Comparison of ENCODE assay signal across 8 cellular contexts in genomic region chr17:1648582-1649115, GRCh38. TPM values are rescaled to one million over a fixed set of nuclear protein-coding genes. Genes with fewer than 3 reads are reported as not detected.
DNase-seq lines count a peak whose midpoint lies in the region; ATAC-seq, FAIRE-seq and TF ChIP-seq lines count a peak whose summit lies in the region.

No MANE protein-coding gene starts in this region.

- no peak for FAIRE-seq in H1 (lab: Jason Lieb, UNC)

- TF ChIP-seq CTCF in AG10803 (conservative IDR thresholded peaks at IDR 0.05; ENCODE audit: low read length) (peak; percentile 68), H1 (IDR thresholded peaks at IDR 0.05; ENCODE audit: control extremely low read depth in 1 of 3, insufficient read depth in 1 of 3, low read depth in 1 of 3, low read length in 3 of 3) (peak; percentile 79 to 98 (median 92))

- peak overlapping the region; percentile 5; the same call in 1 of the 2 replicates for H2BK12ac ChIP-seq in H1 (ENCODE audit: low read depth, low read length)

- H3K14ac ChIP-seq in H1 (ENCODE audit: insufficient read length) = no peak overlapping the region

- H4K20me1 ChIP-seq in H1 (replicated peaks in 1 of 2; ENCODE audit: control insufficient read depth in 1 of 2, insufficient read depth in 2 of 2, low read length in 2 of 2) = peaks cover 12 to 23% of the 10 kb centered on the region in 2 experiments

- H2AK5ac ChIP-seq in H1 (ENCODE audit: low read depth, low read length) = no peak overlapping the region

- no peaks in the 10 kb centered on the region for H3K79me2 ChIP-seq in H1 (ENCODE audit: control insufficient read depth in 1 of 2, insufficient read depth in 2 of 2, low read length in 2 of 2)

- peak overlapping the region; percentile 62 for H4K5ac ChIP-seq in H1 (ENCODE audit: insufficient read length, low read depth, low read length)

- H3K18ac ChIP-seq in H1 (ENCODE audit: extremely low read depth, low read length) = peak overlapping the region; percentile 78

- peak overlapping the region; percentile 69 for H4K91ac ChIP-seq in H1 (replicated peaks; ENCODE audit: insufficient read length, low read length)

- H3K4me3 ChIP-seq in AG10803 (ENCODE audit: low read length) = peak overlapping the region; percentile 63
- peak overlapping the region; percentile 37 to 71 (median 47) for H3K4me3 ChIP-seq in H1 (ENCODE audit: extremely low read depth in 1 of 4, insufficient read depth in 2 of 4, low read depth in 3 of 4, low read length in 4 of 4)

- H2BK20ac ChIP-seq in H1 (ENCODE audit: low read length) = no peak overlapping the region

- H3K4me2 ChIP-seq in H1 (ENCODE audit: insufficient read depth in 1 of 2, low read depth in 2 of 2, low read length in 2 of 2) = peak overlapping the region; percentile 70 to 92

- TF ChIP-seq POLR2A in H1 (IDR thresholded peaks at IDR 0.05; ENCODE audit: control extremely low read depth in 1 of 2, low read depth in 2 of 2, low read length in 2 of 2) = no peak

- CTCF ChIA-PET in activated CD8-positive, alpha-beta memory T cell treated with anti-CD3 and anti-CD28 coated beads, Interleukin-2, amount 10 ng/mL, durations not matched to agents 7 days and 5 days (lab: Charles Lee) = interaction anchor here (0.9 to 3.8 kb wide), 31 partner anchors 9 to 388 kb away, joined by 3 to 25 read pairs (median 5); partner anchors contain the start of genes DPH1, INPP5K, PRPF8 and RTN4RL1
- CTCF ChIA-PET in H1 (lab: Charles Lee; ENCODE audit: partially characterized antibody) = interaction anchor here (0.8 to 3.0 kb wide), 24 partner anchors 8 to 1279 kb away, joined by 3 to 18 read pairs (median 6); no protein-coding TSS in a partner anchor

- TF ChIP-seq EP300 in H1 (IDR thresholded peaks at IDR 0.05; ENCODE audit: borderline replicate concordance in 1 of 2, low read depth in 2 of 2, low read length in 2 of 2) = no peak; a peak in 1 of 3 replicates

- peak overlapping the region; percentile 71; the same call in 1 of the 2 replicates for H2BK5ac ChIP-seq in H1 (ENCODE audit: low read depth, low read length)

- H3K23me2 ChIP-seq in H1 (ENCODE audit: low read depth, low read length) = peaks cover 8% of the 10 kb centered on the region; the same call in 1 of the 2 replicates

- no peak overlapping the region for H3K56ac ChIP-seq in H1 (replicated peaks; ENCODE audit: insufficient read length, low read depth, low read length)

- no peaks in the 10 kb centered on the region for H3K79me1 ChIP-seq in H1 (ENCODE audit: low read depth, low read length)

- H3K27me3 Mint-ChIP-seq in activated CD8-positive, alpha-beta memory T cell treated with anti-CD3 and anti-CD28 coated beads, Interleukin-2, amount 10 ng/mL, durations not matched to agents 7 days and 5 days = no peaks in the 10 kb centered on the region

- peak; percentile 45 to 67 for TF ChIP-seq RAD21 in H1 (IDR thresholded peaks at IDR 0.05 in 1 of 2, conservative IDR thresholded peaks at IDR 0.05 in 1 of 2; ENCODE audit: low read depth in 2 of 2, low read length in 2 of 2)

- H3K36me3 ChIP-seq in H1 (ENCODE audit: control insufficient read depth in 2 of 4, insufficient read depth in 4 of 4, low read length in 3 of 4) = peaks cover 23 to 31% (median 29%) of the 10 kb centered on the region in 4 experiments

- H3K4ac ChIP-seq in H1 (replicated peaks; ENCODE audit: insufficient read length, low read depth, low read length) = no peak overlapping the region

- peak overlapping the region; percentile 41; the same call in 1 of the 2 replicates for H4K8ac ChIP-seq in H1 (ENCODE audit: extremely low read depth, insufficient read depth, low read length)

- H3K23ac ChIP-seq in H1 (ENCODE audit: insufficient read length) = no peak overlapping the region

- no peaks in the 10 kb centered on the region for H3K9me3 ChIP-seq in H1 (ENCODE audit: insufficient read depth in 2 of 2, low read depth in 1 of 2, low read length in 1 of 2)

- POLR2A ChIA-PET in H1 (lab: Charles Lee; ENCODE audit: partially characterized antibody) = interaction anchor here (0.9 to 6.5 kb wide), 7 partner anchors 15 to 132 kb away, joined by 3 to 65 read pairs (median 6); partner anchors contain the start of genes INPP5K and SLC43A2

- H3K4me1 ChIP-seq in H1 (replicated peaks in 1 of 4; ENCODE audit: control insufficient read depth in 3 of 4, insufficient read depth in 4 of 4, low read length in 3 of 4) = peaks cover 0 to 37% (median 24%) of the 10 kb centered on the region in 4 experiments; a peak in 6 of 7 replicates

- peak overlapping the region; percentile 44 for H3K4me3 Mint-ChIP-seq in activated CD8-positive, alpha-beta memory T cell treated with anti-CD3 and anti-CD28 coated beads, Interleukin-2, amount 10 ng/mL, durations not matched to agents 7 days and 5 days

- H3K9me3 Mint-ChIP-seq in activated CD8-positive, alpha-beta memory T cell treated with anti-CD3 and anti-CD28 coated beads, Interleukin-2, amount 10 ng/mL, durations not matched to agents 7 days and 5 days (ENCODE audit: low read depth) = no peaks in the 10 kb centered on the region

- DNase-seq in AG10803 (ENCODE audit: low read depth) (peak; percentile 94), NCI-H82 (lab: John Stamatoyannopoulos, UW) (peak; percentile 97), H1 (ENCODE audit: low read depth in 1 of 2, low spot score in 2 of 2) (peak in 1 of 2 experiments; percentile 96), middle frontal gyrus (ENCODE audit: extremely low spot score, low spot score) (peak; percentile 93)
- peak; percentile 96 for DNase-seq in activated CD8-positive, alpha-beta memory T cell treated with anti-CD3 and anti-CD28 coated beads, Interleukin-2, amount 10 ng/mL, durations not matched to agents 7 days and 5 days
- peak; percentile 90 to 91 for DNase-seq in stimulated activated CD8-positive, alpha-beta memory T cell treated with anti-CD3 and anti-CD28 coated beads, Interleukin-15, amount 100 ng/mL, for 48 hours (ENCODE audit: low read depth in 2 of 2)

- H3K36me3 Mint-ChIP-seq in activated CD8-positive, alpha-beta memory T cell treated with anti-CD3 and anti-CD28 coated beads, Interleukin-2, amount 10 ng/mL, durations not matched to agents 7 days and 5 days = peaks cover 18% of the 10 kb centered on the region

- H3K27me3 ChIP-seq in H1 (replicated peaks in 1 of 4; ENCODE audit: control insufficient read depth in 3 of 4, extremely low read depth in 1 of 4, insufficient read depth in 3 of 4, low read length in 3 of 4) = peaks cover 0 to 16% (median 7%) of the 10 kb centered on the region in 4 experiments; a peak in 5 of 7 replicates

- peaks cover 23% of the 10 kb centered on the region for H3K4me1 Mint-ChIP-seq in activated CD8-positive, alpha-beta memory T cell treated with anti-CD3 and anti-CD28 coated beads, Interleukin-2, amount 10 ng/mL, durations not matched to agents 7 days and 5 days

- H2BK120ac ChIP-seq in H1 (replicated peaks; ENCODE audit: low read depth, low read length) = no peak overlapping the region

- 0 out of 7 replicates have a peak overlapping the region, but pooled peaks of 1 of the 4 experiments have one; percentile 8 for H3K9ac ChIP-seq in H1 (replicated peaks in 1 of 4; ENCODE audit: extremely low read depth in 1 of 4, low read depth in 3 of 4, low read length in 3 of 4)

- H3K27ac Mint-ChIP-seq in activated CD8-positive, alpha-beta memory T cell treated with anti-CD3 and anti-CD28 coated beads, Interleukin-2, amount 10 ng/mL, durations not matched to agents 7 days and 5 days = no peak overlapping the region

- H2AFZ ChIP-seq in H1 (ENCODE audit: low read length) = peak overlapping the region; percentile 64; the same call in 1 of the 2 replicates

- no peak overlapping the region for H3K27ac ChIP-seq in H1 (ENCODE audit: low read depth, low read length)

- H2BK15ac ChIP-seq in H1 (ENCODE audit: low read length) = no peak overlapping the region

- 2% methylated on average over 30 of the region's 48 CpGs; no CpG with 5 or more reads in 1 of the 2 experiments for WGBS in H1 (ENCODE audit: extremely low coverage in 1 of 2, insufficient coverage in 1 of 2, insufficient read length in 1 of 2, insufficient replicate concordance in 2 of 2, low coverage in 1 of 2, low lambda C conversion rate in 2 of 2, missing lambda C conversion rate in 1 of 2), 2 experiments

- ATAC-seq in GM18907 (IDR thresholded peaks at IDR 0.05; ENCODE audit: unreplicated experiment) (peak; percentile 43), HG03159 (IDR thresholded peaks at IDR 0.05; ENCODE audit: unreplicated experiment) (peak; percentile 51)
- ATAC-seq in activated CD8-positive, alpha-beta memory T cell treated with anti-CD3 and anti-CD28 coated beads, Interleukin-2, amount 10 ng/mL, durations not matched to agents 7 days and 5 days = peak; percentile 81

RNA-seq across cellular contexts. Expression of gene RILP, which starts 1.0 kb away (rescaled TPM):
- total RNA-seq in activated CD8-positive, alpha-beta memory T cell treated with anti-CD3 and anti-CD28 coated beads, Interleukin-2, amount 10 ng/mL, durations not matched to agents 7 days and 5 days = 1 to 10 TPM; 4.8 to 6.9 TPM
- total RNA-seq in H1 (2021; fragmentation: NEBNext Ultra II Directional; extraction: Animal tissue kit (Norgen Biotek cat#: 25700)) = 6.0 and 7.2 TPM in 2 replicates
- 6.8 and 10.3 TPM in 2 replicates for polyA plus RNA-seq in H1 (2011; rRNA removed)
- polyA plus RNA-seq in H1 (2011; cell fraction: cytosol; rRNA removed) = 8.8 TPM
- 8.7 TPM for polyA plus RNA-seq in H1 (2011; cell fraction: nucleus; rRNA removed)
- 5.5 to 9.1 TPM (median 7.5 TPM) in 4 replicates for polyA plus RNA-seq in H1 (2012, experiment 1 of 2)
- 5.8 TPM for polyA plus RNA-seq in H1 (2012, experiment 2 of 2)
- 13.2 TPM for polyA plus RNA-seq in H1 (2013, experiment 1 of 2)
- polyA plus RNA-seq in H1 (2013, experiment 2 of 2) = 13.9 TPM
- polyA minus RNA-seq in H1 (2011; rRNA and poly(A)+ RNA removed) = 2.0 and 3.0 TPM in 2 replicates
- polyA minus RNA-seq in H1 (2011; cell fraction: cytosol; rRNA and poly(A)+ RNA removed) = 3.5 TPM
- polyA minus RNA-seq in H1 (2011; cell fraction: nucleus; rRNA and poly(A)+ RNA removed) = 3.0 TPM

RNA-seq across cellular contexts. Expression of gene SCARF1, which starts 3.1 kb away (rescaled TPM):
- 1 to 10 TPM in 1 of 2 experiments, under 1 TPM in 1; 0.70 to 2.0 TPM for total RNA-seq in activated CD8-positive, alpha-beta memory T cell treated with anti-CD3 and anti-CD28 coated beads, Interleukin-2, amount 10 ng/mL, durations not matched to agents 7 days and 5 days
- total RNA-seq in H1 (2021; fragmentation: NEBNext Ultra II Directional; extraction: Animal tissue kit (Norgen Biotek cat#: 25700)) = 1.6 TPM in 2 replicates
- 1.1 and 1.5 TPM in 2 replicates for polyA plus RNA-seq in H1 (2011; rRNA removed)
- polyA plus RNA-seq in H1 (2011; cell fraction: cytosol; rRNA removed) = 0.98 TPM
- 3.0 TPM for polyA plus RNA-seq in H1 (2011; cell fraction: nucleus; rRNA removed)
- polyA plus RNA-seq in H1 (2012, experiment 1 of 2) = 0.55 to 1.3 TPM (median 0.90 TPM) in 4 replicates
- polyA plus RNA-seq in H1 (2012, experiment 2 of 2) = 0.55 TPM
- polyA plus RNA-seq in H1 (2013, experiment 1 of 2) = 3.5 TPM
- polyA plus RNA-seq in H1 (2013, experiment 2 of 2) = 3.3 TPM
- 0.49 and 0.50 TPM in 2 replicates for polyA minus RNA-seq in H1 (2011; rRNA and poly(A)+ RNA removed)
- polyA minus RNA-seq in H1 (2011; cell fraction: cytosol; rRNA and poly(A)+ RNA removed) = not detected
- polyA minus RNA-seq in H1 (2011; cell fraction: nucleus; rRNA and poly(A)+ RNA removed) = 1.5 TPM

RNA-seq across cellular contexts. Expression of gene SLC43A2, which starts 20.0 kb away (rescaled TPM):
- total RNA-seq in activated CD8-positive, alpha-beta memory T cell treated with anti-CD3 and anti-CD28 coated beads, Interleukin-2, amount 10 ng/mL, durations not matched to agents 7 days and 5 days = 1 to 10 TPM in 1 of 2 experiments, under 1 TPM in 1; 0.55 to 1.3 TPM
- 6.6 and 7.8 TPM in 2 replicates for total RNA-seq in H1 (2021; fragmentation: NEBNext Ultra II Directional; extraction: Animal tissue kit (Norgen Biotek cat#: 25700))
- 10.5 and 12.6 TPM in 2 replicates for polyA plus RNA-seq in H1 (2011; rRNA removed)
- polyA plus RNA-seq in H1 (2011; cell fraction: cytosol; rRNA removed) = 7.7 TPM
- polyA plus RNA-seq in H1 (2011; cell fraction: nucleus; rRNA removed) = 9.0 TPM
- 8.7 to 10.6 TPM (median 9.4 TPM) in 4 replicates for polyA plus RNA-seq in H1 (2012, experiment 1 of 2)
- 9.0 TPM for polyA plus RNA-seq in H1 (2012, experiment 2 of 2)
- 9.4 TPM for polyA plus RNA-seq in H1 (2013, experiment 1 of 2)
- 9.7 TPM for polyA plus RNA-seq in H1 (2013, experiment 2 of 2)
- 7.8 and 10.8 TPM in 2 replicates for polyA minus RNA-seq in H1 (2011; rRNA and poly(A)+ RNA removed)
- polyA minus RNA-seq in H1 (2011; cell fraction: cytosol; rRNA and poly(A)+ RNA removed) = 10.0 TPM
- 8.6 TPM for polyA minus RNA-seq in H1 (2011; cell fraction: nucleus; rRNA and poly(A)+ RNA removed)

RNA-seq across cellular contexts. Expression of gene PRPF8, which starts 36.0 kb away (rescaled TPM):
- total RNA-seq in activated CD8-positive, alpha-beta memory T cell treated with anti-CD3 and anti-CD28 coated beads, Interleukin-2, amount 10 ng/mL, durations not matched to agents 7 days and 5 days = 100 to 1,000 TPM; 324 to 358 TPM
- total RNA-seq in H1 (2021; fragmentation: NEBNext Ultra II Directional; extraction: Animal tissue kit (Norgen Biotek cat#: 25700)) = 328 and 329 TPM in 2 replicates
- 271 and 337 TPM in 2 replicates for polyA plus RNA-seq in H1 (2011; rRNA removed)
- polyA plus RNA-seq in H1 (2011; cell fraction: cytosol; rRNA removed) = 171 TPM
- polyA plus RNA-seq in H1 (2011; cell fraction: nucleus; rRNA removed) = 475 TPM
- 269 to 356 TPM (median 294 TPM) in 4 replicates for polyA plus RNA-seq in H1 (2012, experiment 1 of 2)
- 746 TPM for polyA plus RNA-seq in H1 (2012, experiment 2 of 2)
- polyA plus RNA-seq in H1 (2013, experiment 1 of 2) = 148 TPM
- polyA plus RNA-seq in H1 (2013, experiment 2 of 2) = 123 TPM
- 610 and 698 TPM in 2 replicates for polyA minus RNA-seq in H1 (2011; rRNA and poly(A)+ RNA removed)
- polyA minus RNA-seq in H1 (2011; cell fraction: cytosol; rRNA and poly(A)+ RNA removed) = 338 TPM
- polyA minus RNA-seq in H1 (2011; cell fraction: nucleus; rRNA and poly(A)+ RNA removed) = 277 TPM
